ENCODE assay signal across 9 cellular contexts in genomic region chr15:63986751-63987341, GRCh38. TPM values are rescaled to one million over a fixed set of nuclear protein-coding genes. Genes with fewer than 3 reads are reported as not detected.
DNase-seq lines count a peak whose midpoint lies in the region; ATAC-seq and TF ChIP-seq lines count a peak whose summit lies in the region.
"Had no signal": no experiment of that assay in that cellular context is flagged by ENCODE, and none has a peak within 500 bp of the region (broad histone marks: within the 10 kb centered on the region; RNA-seq: fewer than 3 reads in every experiment).

No MANE protein-coding gene starts in this region.

- no peak overlapping the region for H3K27ac Mint-ChIP-seq in Calu3 (ENCODE audit: unreplicated experiment)
- H3K27ac Mint-ChIP-seq: stimulated activated naive CD8-positive, alpha-beta T cell treated with anti-CD3 and anti-CD28 coated beads, Interleukin-15, Interleukin-2, amounts not matched to agents 100 ng/mL and 50 ng/mL, for 24 hours had no signal

- CTCF ChIA-PET in Calu3 (lab: Charles Lee) = interaction anchor here (0.8 to 1.1 kb wide), 2 partner anchors 12 to 59 kb away, joined by 3 read pairs; partner anchors contain the start of gene DAPK2

- BruUV-seq in Calu3 (replicated peaks; lab: Mats Ljungman, UMichigan) = no TSS peak

- DNase-seq in GM10266 (ENCODE audit: extremely low spot score) = peak; percentile 53
- DNase-seq in AG08396 (ENCODE audit: low spot score) = no peak
- DNase-seq in mesenteric fat pad (ENCODE audit: low spot score) = no peak
- DNase-seq in Calu3 = no peak
- no peak for DNase-seq in Ammon's horn (ENCODE audit: low spot score)

- ATAC-seq in GM21381 (IDR thresholded peaks at IDR 0.05; ENCODE audit: unreplicated experiment) (peak; percentile 61), HG03521 (IDR thresholded peaks at IDR 0.05; ENCODE audit: unreplicated experiment) (peak; percentile 72), esophagus mucosa (peak; percentile 46)

- peaks cover 21% of the 10 kb centered on the region for H3K27me3 Mint-ChIP-seq in Calu3 (ENCODE audit: unreplicated experiment)
- H3K27me3 Mint-ChIP-seq: stimulated activated naive CD8-positive, alpha-beta T cell treated with anti-CD3 and anti-CD28 coated beads, Interleukin-15, Interleukin-2, amounts not matched to agents 100 ng/mL and 50 ng/mL, for 24 hours had no signal

- no peaks in the 10 kb centered on the region for H3K9me3 Mint-ChIP-seq in Calu3 (ENCODE audit: low read depth, unreplicated experiment)
- H3K9me3 Mint-ChIP-seq: stimulated activated naive CD8-positive, alpha-beta T cell treated with anti-CD3 and anti-CD28 coated beads, Interleukin-15, Interleukin-2, amounts not matched to agents 100 ng/mL and 50 ng/mL, for 24 hours had no signal

- no peaks in the 10 kb centered on the region for H3K36me3 Mint-ChIP-seq in Calu3 (ENCODE audit: insufficient read depth, unreplicated experiment)

- intact Hi-C loops in Calu3 (cut with micrococcal nuclease; ENCODE audit: unreplicated experiment) = no loop called here

- TF ChIP-seq CTCF in GM10266 (IDR thresholded peaks at IDR 0.05; ENCODE audit: control insufficient read depth, insufficient read depth, low read depth, missing control alignments) = peak; percentile 15
- no peak for TF ChIP-seq CTCF in Calu3 (IDR thresholded peaks at IDR 0.05; ENCODE audit: unreplicated experiment)

- no peaks in the 10 kb centered on the region for H3K4me1 Mint-ChIP-seq in Calu3 (ENCODE audit: low read depth, unreplicated experiment)

- no peak overlapping the region for H3K4me3 Mint-ChIP-seq in Calu3 (ENCODE audit: low read depth, unreplicated experiment)
- H3K4me3 Mint-ChIP-seq: stimulated activated naive CD8-positive, alpha-beta T cell treated with anti-CD3 and anti-CD28 coated beads, Interleukin-15, Interleukin-2, amounts not matched to agents 100 ng/mL and 50 ng/mL, for 24 hours had no signal

RNA-seq across cellular contexts. Expression of gene DAPK2, which starts 59.4 kb away (rescaled TPM):
- total RNA-seq in esophagus mucosa (9.6 TPM), mesenteric fat pad (18.1 TPM), Calu3 (2022) (1.1 and 1.5 TPM in 2 replicates)
